18 cellular contexts compared by ENCODE assay signal in the genomic region with DNA sequence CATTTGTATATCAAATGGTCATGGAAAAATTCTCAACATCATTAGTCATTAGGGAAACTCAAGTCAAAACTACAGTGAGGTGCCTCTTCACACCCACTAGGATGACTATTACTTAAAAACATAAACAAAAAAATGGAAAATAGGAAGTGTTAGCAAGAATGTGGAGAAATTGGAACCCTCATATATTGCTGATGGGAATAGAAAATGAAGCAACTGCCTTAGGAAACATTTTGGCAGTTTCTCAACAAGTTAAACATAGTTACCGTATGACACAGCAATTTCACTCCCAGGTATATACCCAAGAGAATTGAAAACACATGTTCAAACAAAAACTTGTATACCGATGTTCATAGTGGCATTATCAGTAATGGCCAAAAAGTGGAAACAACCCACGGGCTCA. TPM values are rescaled to one million over a fixed set of nuclear protein-coding genes. Genes with fewer than 3 reads are reported as not detected.
DNase-seq lines count a peak whose midpoint lies in the region; ATAC-seq and TF ChIP-seq lines count a peak whose summit lies in the region.
"Had no signal": no experiment of that assay in that cellular context is flagged by ENCODE, and none has a peak within 500 bp of the region (broad histone marks: within the 10 kb centered on the region; RNA-seq: fewer than 3 reads in every experiment).

No MANE protein-coding gene starts in this region.

- no peak overlapping the region for H3K4me3 Mint-ChIP-seq in MCF 10A (ENCODE audit: unreplicated experiment)

- peaks cover 20% of the 10 kb centered on the region for H3K4me1 Mint-ChIP-seq in MCF 10A (ENCODE audit: insufficient read depth, unreplicated experiment)

- H3K4me3 ChIP-seq in breast epithelium (no peak overlapping the region), epithelial cell of esophagus (ENCODE audit: low read length) (no peak overlapping the region)
- H3K4me3 ChIP-seq: HAP-1 had no signal

- TF ChIP-seq POLR2A in breast epithelium (IDR thresholded peaks at IDR 0.05): no peak

- CTCF ChIA-PET in MCF 10A (lab: Yijun Ruan, JAX): no interaction called here

- H3K27ac ChIP-seq in breast epithelium: no peak overlapping the region

- no peak for TF ChIP-seq CTCF in MCF 10A (IDR thresholded peaks at IDR 0.05; ENCODE audit: unreplicated experiment)
- TF ChIP-seq CTCF in breast epithelium (IDR thresholded peaks at IDR 0.05): no peak
- no peak for TF ChIP-seq CTCF in epithelial cell of esophagus (IDR thresholded peaks at IDR 0.05; ENCODE audit: insufficient read depth, low read depth, low read length, missing control alignments)

- H3K9me3 ChIP-seq in breast epithelium: no peaks in the 10 kb centered on the region
- H3K9me3 ChIP-seq: HAP-1 had no signal

- no peaks in the 10 kb centered on the region for H3K4me1 ChIP-seq in breast epithelium
- H3K4me1 ChIP-seq: HAP-1 had no signal

- POLR2A ChIA-PET in MCF 10A (lab: Yijun Ruan, JAX): no interaction called here

- BruUV-seq in MCF 10A (replicated peaks; lab: Mats Ljungman, UMichigan): no TSS peak

- intact Hi-C loops in MCF 10A (cut with micrococcal nuclease): loop anchor here (5.0 kb wide), 1 partner anchor 202 kb away; no protein-coding TSS in a partner anchor
- intact Hi-C loops in breast epithelium (cut with DNase I; ENCODE audit: low total_unique reads): no loop called here

- H3K27me3 Mint-ChIP-seq in MCF 10A (ENCODE audit: insufficient read depth, unreplicated experiment): no peaks in the 10 kb centered on the region

- DNase-seq in MCF 10A (ENCODE audit: unreplicated experiment): peak; percentile 83
- no peak for DNase-seq in breast epithelium (ENCODE audit: low spot score in 2 of 2)
- DNase-seq in RPMI7951 (ENCODE audit: low read depth): peak; percentile 20
- peak; percentile 79 for DNase-seq in epithelial cell of esophagus (ENCODE audit: low read depth)
- DNase-seq in MV-4-11 (lab: John Stamatoyannopoulos, UW): no peak
- DNase-seq in stimulated activated CD4-positive, alpha-beta T cell treated with anti-CD3 and anti-CD28 coated beads, Interleukin-4, amount 100 ng/mL, for 4 hours: no peak
- DNase-seq: COR-L47; MM.1S; NCI-H1105; NCI-H1694; NCI-H345; NCI-H526; NK-92 treated with Interleukin-12 subunit alpha and Interleukin-12 subunit beta, amount 100 ng/mL, for 24 hours; RPMI8226 had no signal

- ATAC-seq in HG02973 (IDR thresholded peaks at IDR 0.05; ENCODE audit: unreplicated experiment) (no peak), GM18867 (IDR thresholded peaks at IDR 0.05; ENCODE audit: unreplicated experiment) (no peak)

- H3K9me3 Mint-ChIP-seq in MCF 10A (ENCODE audit: unreplicated experiment): no peaks in the 10 kb centered on the region

- H3K27me3 ChIP-seq in breast epithelium: no peaks in the 10 kb centered on the region

- H3K27ac Mint-ChIP-seq in MCF 10A (ENCODE audit: low read depth, unreplicated experiment): peak overlapping the region; percentile 59

- H3K36me3 ChIP-seq in breast epithelium: no peaks in the 10 kb centered on the region
- H3K36me3 ChIP-seq: HAP-1 had no signal

- no peaks in the 10 kb centered on the region for H3K36me3 Mint-ChIP-seq in MCF 10A (ENCODE audit: insufficient read depth, unreplicated experiment)

RNA-seq across cellular contexts. Expression of gene CYP26B1, which starts 18.1 kb away (rescaled TPM):
- total RNA-seq in MCF 10A (2022) (14.1 and 16.9 TPM in 2 replicates), breast epithelium (10 to 100 TPM in 1 of 3 donors, 1 to 10 TPM in 2; 3.8 to 41.6 (median 3.9) TPM)
- total RNA-seq in RPMI7951 (2014; rRNA removed; shearing (Covaris generic)): 3.5 and 4.3 TPM in 2 replicates
- total RNA-seq: OCI-LY7 had no signal

Comparison
In these comparisons a context has a peak if more than half of its experiments do, and no peak if none do; other contexts are left out.
1. DNase-seq: peak in MCF 10A (single experiment), RPMI7951 (single experiment) and epithelial cell of esophagus (single experiment); none in breast epithelium (0 of 2), MV-4-11 (single experiment) and stimulated activated CD4-positive, alpha-beta T cell treated with anti-CD3 and anti-CD28 coated beads, Interleukin-4, amount 100 ng/mL, for 4 hours (0 of 2).